Comparison of ENCODE assay signal across 26 cellular contexts in genomic region chr5:74863726-74864125, GRCh38. TPM values are rescaled to one million over a fixed set of nuclear protein-coding genes. Genes with fewer than 3 reads are reported as not detected.
DNase-seq lines count a peak whose midpoint lies in the region; ATAC-seq and TF ChIP-seq lines count a peak whose summit lies in the region.
"Had no signal": no experiment of that assay in that cellular context is flagged by ENCODE, and none has a peak within 500 bp of the region (broad histone marks: within the 10 kb centered on the region; RNA-seq: fewer than 3 reads in every experiment).

No MANE protein-coding gene starts in this region.

- H3F3A ChIP-seq in Loucy (ENCODE audit: low read depth), result peaks cover 3% of the 10 kb centered on the region; the same call in 1 of the 2 replicates

- H3K36me3 Mint-ChIP-seq in activated naive CD8-positive, alpha-beta T cell, result no peaks in the 10 kb centered on the region
- peaks cover 5% of the 10 kb centered on the region for H3K36me3 Mint-ChIP-seq in activated naive CD8-positive, alpha-beta T cell treated with anti-CD3 and anti-CD28 coated beads, Interleukin-2, amount 50 U/mL, for 24 hours (ENCODE audit: low read depth)
- no peaks in the 10 kb centered on the region for H3K36me3 Mint-ChIP-seq in neural crest cell (ENCODE audit: low read depth)

- H4K20me1 ChIP-seq in Loucy (ENCODE audit: insufficient read depth, low read length, poor library complexity, severe bottlenecking), result no peaks in the 10 kb centered on the region

- no peaks in the 10 kb centered on the region for H3K9me2 ChIP-seq in Loucy (replicated peaks; ENCODE audit: low read depth, low read length)
- H3K9me2 ChIP-seq: SK-N-SH had no signal

- H3K4me3 Mint-ChIP-seq in activated naive CD8-positive, alpha-beta T cell, result peak overlapping the region; percentile 6
- no peak overlapping the region for H3K4me3 Mint-ChIP-seq in activated naive CD8-positive, alpha-beta T cell treated with anti-CD3 and anti-CD28 coated beads, Interleukin-2, amount 50 U/mL, for 24 hours
- peak overlapping the region; percentile 53 for H3K4me3 Mint-ChIP-seq in neural crest cell

- peak overlapping the region; percentile 4 for H3K4me2 ChIP-seq in Loucy (ENCODE audit: low read depth, low read length, poor library complexity, severe bottlenecking)
- H3K4me2 ChIP-seq: SK-N-SH had no signal

- peaks cover 14% of the 10 kb centered on the region for H3K79me2 ChIP-seq in Loucy (ENCODE audit: insufficient read depth, low read length)

- no peaks in the 10 kb centered on the region for H3K9me3 Mint-ChIP-seq in activated naive CD8-positive, alpha-beta T cell (ENCODE audit: low read depth)
- H3K9me3 Mint-ChIP-seq in activated naive CD8-positive, alpha-beta T cell treated with anti-CD3 and anti-CD28 coated beads, Interleukin-2, amount 50 U/mL, for 24 hours, result no peaks in the 10 kb centered on the region
- H3K9me3 Mint-ChIP-seq in neural crest cell, result no peaks in the 10 kb centered on the region
- H3K9me3 Mint-ChIP-seq: activated naive CD8-positive, alpha-beta T cell treated with anti-CD3 and anti-CD28 coated beads for 36 hours; activated T-helper 1 cell treated with anti-CD3 and anti-CD28 coated beads, Interleukin-12 subunit alpha, Interleukin-12 subunit beta, Interleukin-2, Interleukin-4 antibody, amounts not matched to agents 30 ng/mL and 10 ng/mL and 1 ng/mL, durations not matched to agents 14 hours and 24 hours and 36 hours had no signal

- no peak for DNase-seq in activated naive CD8-positive, alpha-beta T cell treated with anti-CD3 and anti-CD28 coated beads, Interleukin-2, amount 50 U/mL, for 24 hours
- DNase-seq in neural crest cell (ENCODE audit: low read depth, low spot score) (no peak), GOT3 (lab: John Stamatoyannopoulos, UW) (no peak), omental fat pad (ENCODE audit: low spot score) (no peak), dermis blood vessel endothelial cell (no peak)
- DNase-seq: activated CD4-positive, alpha-beta T cell treated with anti-CD3 and anti-CD28 coated beads, Interleukin-2, amount 50 U/mL, for 1 hour; activated CD8-positive, alpha-beta memory T cell treated with anti-CD3 and anti-CD28 coated beads, Interleukin-2, amount 10 ng/mL, durations not matched to agents 7 days and 5 days; activated naive CD8-positive, alpha-beta T cell treated with anti-CD3 and anti-CD28 coated beads for 36 hours; COR-L47; DMS79 treated with DMSO at 0.1 percent for 48 hours; erythroblast; foreskin fibroblast; heart left ventricle; left ventricle myocardium inferior; midbrain; NCI-H1105 treated with DMSO at 0.1 percent for 48 hours; NCI-H2081; NCI-H345; NCI-H774; SK-N-SH; substantia nigra had no signal

- no peak overlapping the region for H3K27ac Mint-ChIP-seq in activated naive CD8-positive, alpha-beta T cell
- H3K27ac Mint-ChIP-seq in activated naive CD8-positive, alpha-beta T cell treated with anti-CD3 and anti-CD28 coated beads, Interleukin-2, amount 50 U/mL, for 24 hours, result no peak overlapping the region
- H3K27ac Mint-ChIP-seq in neural crest cell (ENCODE audit: unreplicated experiment), result no peak overlapping the region
- H3K27ac Mint-ChIP-seq: activated CD8-positive, alpha-beta memory T cell treated with anti-CD3 and anti-CD28 coated beads, Interleukin-2, amount 10 ng/mL, durations not matched to agents 7 days and 5 days; activated naive CD8-positive, alpha-beta T cell treated with anti-CD3 and anti-CD28 coated beads for 36 hours; activated T-helper 1 cell treated with anti-CD3 and anti-CD28 coated beads, Interleukin-12 subunit alpha, Interleukin-12 subunit beta, Interleukin-2, Interleukin-4 antibody, amounts not matched to agents 30 ng/mL and 10 ng/mL and 1 ng/mL, durations not matched to agents 14 hours and 24 hours and 36 hours had no signal

- H3K9ac ChIP-seq in Loucy (ENCODE audit: low read depth, low read length, poor library complexity, severe bottlenecking), result no peak overlapping the region
- H3K9ac ChIP-seq: SK-N-SH had no signal

- peaks cover 16% of the 10 kb centered on the region for H3K4me1 ChIP-seq in Loucy (ENCODE audit: insufficient read depth, low read length, poor library complexity, severe bottlenecking)

- ATAC-seq in activated naive CD8-positive, alpha-beta T cell treated with anti-CD3 and anti-CD28 coated beads, Interleukin-2, amount 50 U/mL, for 24 hours, result no peak
- ATAC-seq in omental fat pad (ENCODE audit: low FRiP score), result no peak
- ATAC-seq: activated CD8-positive, alpha-beta memory T cell treated with anti-CD3 and anti-CD28 coated beads, Interleukin-2, amount 10 ng/mL, durations not matched to agents 7 days and 5 days; heart left ventricle had no signal

- H3K27me3 ChIP-seq in Loucy (ENCODE audit: insufficient read depth, low read length, poor library complexity, severe bottlenecking), result no peaks in the 10 kb centered on the region

- peaks cover 55% of the 10 kb centered on the region for H3K4me1 Mint-ChIP-seq in activated naive CD8-positive, alpha-beta T cell (ENCODE audit: low read depth)
- H3K4me1 Mint-ChIP-seq in activated naive CD8-positive, alpha-beta T cell treated with anti-CD3 and anti-CD28 coated beads, Interleukin-2, amount 50 U/mL, for 24 hours, result peaks cover 36% of the 10 kb centered on the region
- peaks cover 28% of the 10 kb centered on the region for H3K4me1 Mint-ChIP-seq in neural crest cell

- H3K4me3 ChIP-seq in Loucy (ENCODE audit: low read length, poor library complexity, severe bottlenecking) (no peak overlapping the region), iPS-11a (ENCODE audit: low read depth, low read length) (peak overlapping the region; percentile 8)
- H3K4me3 ChIP-seq: heart left ventricle, left ventricle myocardium inferior, skin epidermis had no signal

- TF ChIP-seq CTCF in Loucy (conservative IDR thresholded peaks at IDR 0.05; ENCODE audit: low read length) (no peak), neural crest cell (conservative IDR thresholded peaks at IDR 0.05) (no peak), omental fat pad (IDR thresholded peaks at IDR 0.05) (no peak)

- no peaks in the 10 kb centered on the region for H3K27me3 Mint-ChIP-seq in activated naive CD8-positive, alpha-beta T cell
- peaks cover 1% of the 10 kb centered on the region for H3K27me3 Mint-ChIP-seq in activated naive CD8-positive, alpha-beta T cell treated with anti-CD3 and anti-CD28 coated beads, Interleukin-2, amount 50 U/mL, for 24 hours
- peaks cover 26% of the 10 kb centered on the region for H3K27me3 Mint-ChIP-seq in neural crest cell (ENCODE audit: low read depth)
- H3K27me3 Mint-ChIP-seq: activated naive CD8-positive, alpha-beta T cell treated with anti-CD3 and anti-CD28 coated beads for 36 hours had no signal

- no peak overlapping the region for H2AFZ ChIP-seq in Loucy (ENCODE audit: low read length)

- no peaks in the 10 kb centered on the region for H3K9me3 ChIP-seq in Loucy (ENCODE audit: insufficient read depth, low read depth, low read length)
- H3K9me3 ChIP-seq: heart left ventricle, left ventricle myocardium inferior, SK-N-SH had no signal

- no peaks in the 10 kb centered on the region for H3K36me3 ChIP-seq in Loucy (ENCODE audit: insufficient read depth, low read length)
- H3K36me3 ChIP-seq: heart left ventricle, left ventricle myocardium inferior had no signal

RNA-seq across cellular contexts. Expression of gene FAM169A, which starts 2.5 kb away (rescaled TPM):
- total RNA-seq in neural crest cell (11.6 and 13.6 TPM in 2 replicates), omental fat pad (under 1 TPM; 0.19 to 0.96 (median 0.30) TPM), dermis blood vessel endothelial cell (4.0 and 4.9 TPM in 2 replicates)
